7 cellular contexts compared by ENCODE assay signal in the genomic region with DNA sequence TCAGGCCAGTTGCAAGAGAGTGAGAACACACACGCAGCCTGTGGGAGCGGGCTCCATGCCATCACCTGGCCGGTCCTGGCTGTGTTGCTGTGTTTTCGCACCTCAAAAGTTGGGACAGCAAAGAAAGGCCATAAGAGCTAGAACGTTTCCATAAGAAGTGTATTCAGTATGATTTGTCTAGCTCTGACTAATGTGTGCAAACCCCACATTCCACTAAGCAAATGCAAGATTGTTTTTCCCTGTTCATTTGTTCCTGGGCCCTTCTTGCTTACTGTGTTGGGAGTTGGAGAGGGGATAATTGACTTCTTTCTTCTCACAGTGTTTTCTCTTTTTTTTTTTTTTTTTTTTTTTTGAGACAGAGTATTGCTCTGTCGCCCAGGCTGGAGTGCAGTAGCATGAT.
DNase-seq lines count a peak whose midpoint lies in the region; TF ChIP-seq lines count a peak whose summit lies in the region.
"Not testable (repeated sequence)": the region's sequence is repeated elsewhere in the genome, so short reads cannot be mapped to it uniquely, and the experiment has no call there.

No MANE protein-coding gene starts in this region.

- peaks cover 12% of the 10 kb centered on the region for H3K9me3 Mint-ChIP-seq in activated CD4-positive, alpha-beta T cell treated with anti-CD3 and anti-CD28 coated beads, Interleukin-2, amount 10 ng/mL, durations not matched to agents 24 days and 14 days
- not testable (repeated sequence) for H3K9me3 Mint-ChIP-seq in osteocyte (ENCODE audit: unreplicated experiment)

- DNase-seq in EH (ENCODE audit: low read depth) (peak; percentile 76), LHCN-M2 (ENCODE audit: low read depth) (peak; percentile 35), cerebellar cortex (ENCODE audit: low spot score) (peak; percentile 62), fibroblast of pulmonary artery (ENCODE audit: low read depth) (peak; percentile 42), kidney glomerular epithelial cell (lab: John Stamatoyannopoulos, UW) (peak; percentile 40)
- DNase-seq in activated CD4-positive, alpha-beta T cell treated with anti-CD3 and anti-CD28 coated beads, Interleukin-2, amount 10 ng/mL, durations not matched to agents 24 days and 14 days; osteocyte (ENCODE audit: extremely low spot score, unreplicated experiment): not testable (repeated sequence)

- H3K4me1 Mint-ChIP-seq in activated CD4-positive, alpha-beta T cell treated with anti-CD3 and anti-CD28 coated beads, Interleukin-2, amount 10 ng/mL, durations not matched to agents 24 days and 14 days, result not testable (repeated sequence)
- H3K4me1 Mint-ChIP-seq in osteocyte (ENCODE audit: unreplicated experiment), result peaks cover 66% of the 10 kb centered on the region

- peak overlapping the region; percentile 60 for H3K27ac Mint-ChIP-seq in activated CD4-positive, alpha-beta T cell treated with anti-CD3 and anti-CD28 coated beads, Interleukin-2, amount 10 ng/mL, durations not matched to agents 24 days and 14 days
- H3K27ac Mint-ChIP-seq in osteocyte (ENCODE audit: unreplicated experiment), result peak overlapping the region; percentile 94

- peaks cover 49% of the 10 kb centered on the region for H3K36me3 Mint-ChIP-seq in activated CD4-positive, alpha-beta T cell treated with anti-CD3 and anti-CD28 coated beads, Interleukin-2, amount 10 ng/mL, durations not matched to agents 24 days and 14 days (ENCODE audit: low read depth)
- H3K36me3 Mint-ChIP-seq in osteocyte (ENCODE audit: unreplicated experiment), result peaks cover 13% of the 10 kb centered on the region

- intact Hi-C loops in activated CD4-positive, alpha-beta T cell treated with anti-CD3 and anti-CD28 coated beads, Interleukin-2, amount 10 ng/mL, durations not matched to agents 24 days and 14 days (cut with micrococcal nuclease), result not testable (repeated sequence)

- TF ChIP-seq CTCF in fibroblast of pulmonary artery (IDR thresholded peaks at IDR 0.05; ENCODE audit: low read length, missing control alignments); osteocyte (IDR thresholded peaks at IDR 0.05): not testable (repeated sequence)

- not testable (repeated sequence) for H3K4me3 Mint-ChIP-seq in activated CD4-positive, alpha-beta T cell treated with anti-CD3 and anti-CD28 coated beads, Interleukin-2, amount 10 ng/mL, durations not matched to agents 24 days and 14 days; osteocyte (ENCODE audit: unreplicated experiment)

- not testable (repeated sequence) for H3K4me3 ChIP-seq in fibroblast of pulmonary artery (replicated peaks; ENCODE audit: low read depth, low read length)

- H3K27me3 Mint-ChIP-seq in activated CD4-positive, alpha-beta T cell treated with anti-CD3 and anti-CD28 coated beads, Interleukin-2, amount 10 ng/mL, durations not matched to agents 24 days and 14 days; osteocyte (ENCODE audit: unreplicated experiment): not testable (repeated sequence)
